ENCODE assay signal across 9 cellular contexts in the genomic region with DNA sequence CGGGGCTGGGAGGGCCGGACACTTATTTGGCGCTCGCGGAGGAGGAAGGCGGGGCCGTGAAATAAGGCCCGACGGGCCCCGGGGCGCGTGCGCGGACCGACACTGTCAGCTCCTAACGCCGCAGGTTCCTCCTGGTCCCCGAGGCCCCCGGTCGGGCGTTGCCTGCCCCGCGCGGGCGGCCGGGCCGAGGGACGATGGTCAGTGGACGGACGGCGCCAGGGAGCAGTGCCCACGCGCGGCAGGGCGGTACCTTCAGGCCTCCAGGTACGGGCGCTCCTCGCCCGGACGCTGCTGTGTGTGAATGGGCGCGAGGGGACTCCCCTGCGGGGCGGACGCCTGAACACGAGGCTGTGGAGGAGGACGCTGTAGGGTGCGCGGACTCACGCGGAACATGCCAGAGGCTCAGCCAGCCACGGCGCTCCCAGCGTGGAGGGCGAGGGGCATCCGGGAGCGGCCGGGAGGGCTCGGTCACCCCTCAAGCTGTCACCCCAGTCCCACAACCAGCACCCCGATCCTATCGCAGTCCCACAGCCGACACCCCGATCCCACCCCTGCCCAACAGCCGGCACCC. TPM values are rescaled to one million over a fixed set of nuclear protein-coding genes. Genes with fewer than 3 reads are reported as not detected.
DNase-seq lines count a peak whose midpoint lies in the region; ATAC-seq, FAIRE-seq and TF ChIP-seq lines count a peak whose summit lies in the region.
"Had no signal": no experiment of that assay in that cellular context is flagged by ENCODE, and none has a peak within 500 bp of the region (broad histone marks: within the 10 kb centered on the region; RNA-seq: fewer than 3 reads in every experiment).

No MANE protein-coding gene starts in this region.

- intact Hi-C loops in HepG2 (cut with micrococcal nuclease; ENCODE audit: unreplicated experiment) = loop anchor here (5.0 kb wide), 1 partner anchor 90 kb away; the partner anchor contains the start of gene PTK6

- H3K36me3 ChIP-seq in BLaER1 (peaks cover 9% of the 10 kb centered on the region; the same call in 1 of the 2 replicates), HepG2 (replicated peaks in 1 of 2; ENCODE audit: control insufficient read depth in 1 of 2, insufficient read depth in 2 of 2, low read length in 2 of 2) (peaks cover 0 to 1% of the 10 kb centered on the region in 2 experiments; a peak in 1 of 5 replicates)

- TF ChIP-seq POLR2A in HepG2 (IDR thresholded peaks at IDR 0.05; ENCODE audit: insufficient read depth in 1 of 2, low read depth in 2 of 2, low read length in 2 of 2) = peak; percentile 77 to 93

- CTCF ChIA-PET in HepG2 (lab: Yijun Ruan, JAX; ENCODE audit: low intra/inter-chr PET ratio, low total read pairs) = no interaction called here

- ATAC-seq in HG03439 (IDR thresholded peaks at IDR 0.05; ENCODE audit: unreplicated experiment) = peak; percentile 84
- ATAC-seq in HepG2 = peak; percentile 62

- peaks cover 66% of the 10 kb centered on the region for H3K4me1 ChIP-seq in BLaER1
- H3K4me1 ChIP-seq in HepG2 (ENCODE audit: insufficient read depth, low read length) = peaks cover 51% of the 10 kb centered on the region

- TF ChIP-seq EP300 in HepG2 (IDR thresholded peaks at IDR 0.05; ENCODE audit: low read depth in 2 of 2, low read length in 2 of 2) (peak in 1 of 2 experiments; percentile 51; a peak in 1 of 4 replicates), HepG2 (CRISPR knock-in tag; IDR thresholded peaks at IDR 0.05; ENCODE audit: borderline replicate concordance) (peak; percentile 76)

- H3K9ac ChIP-seq in BLaER1 (peak overlapping the region; percentile 96), HepG2 (ENCODE audit: insufficient read depth, low read depth, low read length) (peak overlapping the region; percentile 94)

- H4K20me1 ChIP-seq in BLaER1 = no peaks in the 10 kb centered on the region
- H4K20me1 ChIP-seq in HepG2 (ENCODE audit: insufficient read depth, low read length) = no peaks in the 10 kb centered on the region

- BruUV-seq in HepG2 (replicated peaks; lab: Mats Ljungman, UMichigan) = no TSS peak

- TF ChIP-seq CTCF in HepG2 (CRISPR knock-in tag; IDR thresholded peaks at IDR 0.05) = no peak; the same call in none of the 2 replicates

- H3K9me3 ChIP-seq in BLaER1 (no peaks in the 10 kb centered on the region), HepG2 (ENCODE audit: low read length) (no peaks in the 10 kb centered on the region)

- in situ Hi-C loops in HepG2 (cut with HindIII; ENCODE audit: extremely low pct_ligation_motif_present, low pct_unique_long_range_greater_than_20kb) = no loop called here

- H3K27ac ChIP-seq in BLaER1 (peak overlapping the region; percentile 99), HepG2 (ENCODE audit: extremely low read length, insufficient read depth, low read length) (peak overlapping the region; percentile 75)

- peak; percentile 70 for TF ChIP-seq RAD21 in HepG2 (CRISPR knock-in tag; IDR thresholded peaks at IDR 0.05)

- no peak for FAIRE-seq in GM19239 (lab: Jason Lieb, UNC)
- FAIRE-seq in HepG2 (lab: Jason Lieb, UNC) = no peak
- FAIRE-seq: endometrium had no signal

- H3K27me3 ChIP-seq in BLaER1 (no peaks in the 10 kb centered on the region), HepG2 (ENCODE audit: control insufficient read depth in 1 of 2, insufficient read depth in 2 of 2, low read length in 2 of 2) (no peaks in the 10 kb centered on the region; a peak in 1 of 5 replicates)

- H3K4me2 ChIP-seq in BLaER1 (peak overlapping the region; percentile 94), HepG2 (ENCODE audit: low read depth, low read length) (peak overlapping the region; percentile 99)

- WGBS in HepG2 (ENCODE audit: low lambda C conversion rate) = 1% methylated on average over 17 of the region's 64 CpGs

- H3K4me3 ChIP-seq in BLaER1 = peak overlapping the region; percentile 97
- peak overlapping the region; percentile 77 to 100 (median 98) for H3K4me3 ChIP-seq in HepG2 (replicated peaks in 1 of 3; ENCODE audit: insufficient read depth in 1 of 3, low read depth in 2 of 3, low read length in 3 of 3)

- POLR2A ChIA-PET in HepG2 (lab: Yijun Ruan, JAX) = interaction anchor here (0.6 to 4.6 kb wide), 29 partner anchors 9 to 1259 kb away, joined by 3 to 45 read pairs (median 4); partner anchors contain the start of genes ARFRP1, C20orf204, HELZ2 and PPDPF

- H3K79me2 ChIP-seq in HepG2 (ENCODE audit: insufficient read depth, low read length) = peaks cover 32% of the 10 kb centered on the region

- H2AFZ ChIP-seq in HepG2 (ENCODE audit: low read length) = no peak overlapping the region

- peak; percentile 97 for DNase-seq in GM19239 (ENCODE audit: insufficient read length, low spot score)
- peak; percentile 88 to 98 for DNase-seq in NCI-H526 (lab: John Stamatoyannopoulos, UW)
- peak; percentile 93 for DNase-seq in activated CD4-positive, alpha-beta T cell treated with anti-CD3 and anti-CD28 coated beads, Interleukin-2, amount 50 U/mL, for 1 hour
- DNase-seq in dedifferentiated amniotic fluid mesenchymal stem cell (ENCODE audit: extremely low spot score) = peak; percentile 89
- peak; percentile 93 for DNase-seq in HepG2 (ENCODE audit: low spot score)
- peak; percentile 91 for DNase-seq in stimulated activated CD4-positive, alpha-beta T cell treated with anti-CD3 and anti-CD28 coated beads, Interleukin-2, amount 100 ng/mL, for 4 hours (ENCODE audit: low read depth)

RNA-seq across cellular contexts. Expression of gene GMEB2, which starts 0.3 kb away (rescaled TPM):
- 11.6 and 12.4 TPM in 2 replicates for total RNA-seq in HepG2 (2016; rRNA removed; fragmentation: Illumina TruSeq; extraction: Trizol)
- 2.2 and 2.3 TPM in 2 replicates for total RNA-seq in HepG2 (2016; cell fraction: cytosol; rRNA removed; fragmentation: Illumina TruSeq; extraction: Trizol; ENCODE audit: low read depth)
- 9.6 and 12.4 TPM in 2 replicates for total RNA-seq in HepG2 (2016; cell fraction: insoluble cytoplasmic fraction; rRNA removed; fragmentation: Illumina TruSeq; extraction: Trizol)
- 6.9 and 7.8 TPM in 2 replicates for total RNA-seq in HepG2 (2016; cell fraction: membrane; rRNA removed; fragmentation: Illumina TruSeq; extraction: Trizol)
- total RNA-seq in HepG2 (2016; cell fraction: nucleus; rRNA removed; fragmentation: Illumina TruSeq; extraction: Trizol) = 7.8 and 10.3 TPM in 2 replicates
- polyA plus RNA-seq in HepG2 (2011; rRNA removed) = 10.6 and 11.5 TPM in 2 replicates
- polyA plus RNA-seq in HepG2 (2011; cell fraction: cytosol; rRNA removed) = 8.5 and 9.9 TPM in 2 replicates
- 20.2 and 24.4 TPM in 2 replicates for polyA plus RNA-seq in HepG2 (2011; cell fraction: nucleus; rRNA removed)
- 6.9 and 8.7 TPM in 2 replicates for polyA plus RNA-seq in HepG2 (2012)
- 1.5 TPM in 2 replicates for polyA plus RNA-seq in HepG2 (2016; cell fraction: cytosol; fragmentation: Illumina TruSeq; extraction: Trizol; ENCODE audit: low read depth)
- 9.6 and 12.8 TPM in 2 replicates for polyA plus RNA-seq in HepG2 (2016; cell fraction: insoluble cytoplasmic fraction; fragmentation: Illumina TruSeq; extraction: Trizol; ENCODE audit: low read depth)
- 3.9 and 4.4 TPM in 2 replicates for polyA plus RNA-seq in HepG2 (2016; cell fraction: membrane; fragmentation: Illumina TruSeq; extraction: Trizol; ENCODE audit: low read depth)
- polyA plus RNA-seq in HepG2 (2016; cell fraction: nucleus; fragmentation: Illumina TruSeq; extraction: Trizol; ENCODE audit: insufficient read depth, low read depth) = 17.0 TPM in 2 replicates
- polyA minus RNA-seq in HepG2 (2011; rRNA and poly(A)+ RNA removed; ENCODE audit: low replicate concordance) = 9.4 and 15.1 TPM in 2 replicates
- polyA minus RNA-seq in HepG2 (2011; cell fraction: cytosol; rRNA and poly(A)+ RNA removed) = 6.5 and 6.7 TPM in 2 replicates
- 5.6 and 6.2 TPM in 2 replicates for polyA minus RNA-seq in HepG2 (2011; cell fraction: nucleus; rRNA and poly(A)+ RNA removed)

RNA-seq across cellular contexts. Expression of gene STMN3, which starts 26.0 kb away (rescaled TPM):
- 28.1 and 48.3 TPM in 2 replicates for total RNA-seq in HepG2 (2016; rRNA removed; fragmentation: Illumina TruSeq; extraction: Trizol)
- total RNA-seq in HepG2 (2016; cell fraction: cytosol; rRNA removed; fragmentation: Illumina TruSeq; extraction: Trizol; ENCODE audit: low read depth) = 9.7 and 10.6 TPM in 2 replicates
- 26.7 and 50.6 TPM in 2 replicates for total RNA-seq in HepG2 (2016; cell fraction: insoluble cytoplasmic fraction; rRNA removed; fragmentation: Illumina TruSeq; extraction: Trizol)
- 20.0 and 20.9 TPM in 2 replicates for total RNA-seq in HepG2 (2016; cell fraction: membrane; rRNA removed; fragmentation: Illumina TruSeq; extraction: Trizol)
- total RNA-seq in HepG2 (2016; cell fraction: nucleus; rRNA removed; fragmentation: Illumina TruSeq; extraction: Trizol) = 36.8 and 43.1 TPM in 2 replicates
- polyA plus RNA-seq in HepG2 (2011; rRNA removed) = 21.0 and 28.5 TPM in 2 replicates
- polyA plus RNA-seq in HepG2 (2011; cell fraction: cytosol; rRNA removed) = 22.7 and 33.5 TPM in 2 replicates
- 98.2 and 123 TPM in 2 replicates for polyA plus RNA-seq in HepG2 (2011; cell fraction: nucleus; rRNA removed)
- 13.1 and 18.3 TPM in 2 replicates for polyA plus RNA-seq in HepG2 (2012)
- 10.7 and 12.2 TPM in 2 replicates for polyA plus RNA-seq in HepG2 (2016; cell fraction: cytosol; fragmentation: Illumina TruSeq; extraction: Trizol; ENCODE audit: low read depth)
- 28.3 and 29.5 TPM in 2 replicates for polyA plus RNA-seq in HepG2 (2016; cell fraction: insoluble cytoplasmic fraction; fragmentation: Illumina TruSeq; extraction: Trizol; ENCODE audit: low read depth)
- polyA plus RNA-seq in HepG2 (2016; cell fraction: membrane; fragmentation: Illumina TruSeq; extraction: Trizol; ENCODE audit: low read depth) = 16.2 and 16.7 TPM in 2 replicates
- 84.0 and 90.0 TPM in 2 replicates for polyA plus RNA-seq in HepG2 (2016; cell fraction: nucleus; fragmentation: Illumina TruSeq; extraction: Trizol; ENCODE audit: insufficient read depth, low read depth)
- polyA minus RNA-seq in HepG2 (2011; rRNA and poly(A)+ RNA removed; ENCODE audit: low replicate concordance) = 1.7 and 23.2 TPM in 2 replicates
- polyA minus RNA-seq in HepG2 (2011; cell fraction: cytosol; rRNA and poly(A)+ RNA removed) = 8.5 and 11.0 TPM in 2 replicates
- polyA minus RNA-seq in HepG2 (2011; cell fraction: nucleus; rRNA and poly(A)+ RNA removed) = 3.3 and 5.6 TPM in 2 replicates

RNA-seq across cellular contexts. Expression of gene RTEL1, which starts 30.9 kb away (rescaled TPM):
- total RNA-seq in HepG2 (2016; rRNA removed; fragmentation: Illumina TruSeq; extraction: Trizol) = 10.9 and 21.8 TPM in 2 replicates
- 1.6 and 2.4 TPM in 2 replicates for total RNA-seq in HepG2 (2016; cell fraction: cytosol; rRNA removed; fragmentation: Illumina TruSeq; extraction: Trizol; ENCODE audit: low read depth)
- 8.3 and 23.6 TPM in 2 replicates for total RNA-seq in HepG2 (2016; cell fraction: insoluble cytoplasmic fraction; rRNA removed; fragmentation: Illumina TruSeq; extraction: Trizol)
- total RNA-seq in HepG2 (2016; cell fraction: membrane; rRNA removed; fragmentation: Illumina TruSeq; extraction: Trizol) = 4.7 and 6.3 TPM in 2 replicates
- 34.3 and 37.2 TPM in 2 replicates for total RNA-seq in HepG2 (2016; cell fraction: nucleus; rRNA removed; fragmentation: Illumina TruSeq; extraction: Trizol)
- 29.5 and 36.4 TPM in 2 replicates for polyA plus RNA-seq in HepG2 (2011; rRNA removed)
- 3.8 and 9.1 TPM in 2 replicates for polyA plus RNA-seq in HepG2 (2011; cell fraction: cytosol; rRNA removed)
- 268 and 385 TPM in 2 replicates for polyA plus RNA-seq in HepG2 (2011; cell fraction: nucleus; rRNA removed)
- 16.7 and 17.6 TPM in 2 replicates for polyA plus RNA-seq in HepG2 (2012)
- 1.9 TPM in 2 replicates for polyA plus RNA-seq in HepG2 (2016; cell fraction: cytosol; fragmentation: Illumina TruSeq; extraction: Trizol; ENCODE audit: low read depth)
- polyA plus RNA-seq in HepG2 (2016; cell fraction: insoluble cytoplasmic fraction; fragmentation: Illumina TruSeq; extraction: Trizol; ENCODE audit: low read depth) = 8.6 and 15.7 TPM in 2 replicates
- 4.9 and 5.5 TPM in 2 replicates for polyA plus RNA-seq in HepG2 (2016; cell fraction: membrane; fragmentation: Illumina TruSeq; extraction: Trizol; ENCODE audit: low read depth)
- polyA plus RNA-seq in HepG2 (2016; cell fraction: nucleus; fragmentation: Illumina TruSeq; extraction: Trizol; ENCODE audit: insufficient read depth, low read depth) = 117 and 129 TPM in 2 replicates
- polyA minus RNA-seq in HepG2 (2011; rRNA and poly(A)+ RNA removed; ENCODE audit: low replicate concordance) = 47.6 and 86.8 TPM in 2 replicates
- polyA minus RNA-seq in HepG2 (2011; cell fraction: cytosol; rRNA and poly(A)+ RNA removed) = 5.5 and 5.7 TPM in 2 replicates
- 78.0 and 85.2 TPM in 2 replicates for polyA minus RNA-seq in HepG2 (2011; cell fraction: nucleus; rRNA and poly(A)+ RNA removed)

RNA-seq across cellular contexts. Expression of gene HELZ2, which starts 53.2 kb away (rescaled TPM):
- 8.4 and 10.1 TPM in 2 replicates for total RNA-seq in HepG2 (2016; rRNA removed; fragmentation: Illumina TruSeq; extraction: Trizol)
- total RNA-seq in HepG2 (2016; cell fraction: cytosol; rRNA removed; fragmentation: Illumina TruSeq; extraction: Trizol; ENCODE audit: low read depth) = 1.7 and 2.1 TPM in 2 replicates
- 6.8 and 10.0 TPM in 2 replicates for total RNA-seq in HepG2 (2016; cell fraction: insoluble cytoplasmic fraction; rRNA removed; fragmentation: Illumina TruSeq; extraction: Trizol)
- 2.8 and 4.3 TPM in 2 replicates for total RNA-seq in HepG2 (2016; cell fraction: membrane; rRNA removed; fragmentation: Illumina TruSeq; extraction: Trizol)
- total RNA-seq in HepG2 (2016; cell fraction: nucleus; rRNA removed; fragmentation: Illumina TruSeq; extraction: Trizol) = 12.8 and 18.4 TPM in 2 replicates
- polyA plus RNA-seq in HepG2 (2011; rRNA removed) = 9.6 and 16.1 TPM in 2 replicates
- 4.5 and 6.0 TPM in 2 replicates for polyA plus RNA-seq in HepG2 (2011; cell fraction: cytosol; rRNA removed)
- polyA plus RNA-seq in HepG2 (2011; cell fraction: nucleus; rRNA removed) = 39.6 and 48.2 TPM in 2 replicates
- 12.3 and 14.4 TPM in 2 replicates for polyA plus RNA-seq in HepG2 (2012)
- 0.26 and 0.46 TPM in 2 replicates for polyA plus RNA-seq in HepG2 (2016; cell fraction: cytosol; fragmentation: Illumina TruSeq; extraction: Trizol; ENCODE audit: low read depth)
- 5.2 and 6.9 TPM in 2 replicates for polyA plus RNA-seq in HepG2 (2016; cell fraction: insoluble cytoplasmic fraction; fragmentation: Illumina TruSeq; extraction: Trizol; ENCODE audit: low read depth)
- 0.43 and 0.84 TPM in 2 replicates for polyA plus RNA-seq in HepG2 (2016; cell fraction: membrane; fragmentation: Illumina TruSeq; extraction: Trizol; ENCODE audit: low read depth)
- polyA plus RNA-seq in HepG2 (2016; cell fraction: nucleus; fragmentation: Illumina TruSeq; extraction: Trizol; ENCODE audit: insufficient read depth, low read depth) = 17.4 and 18.8 TPM in 2 replicates
- 33.2 and 74.9 TPM in 2 replicates for polyA minus RNA-seq in HepG2 (2011; rRNA and poly(A)+ RNA removed; ENCODE audit: low replicate concordance)
- polyA minus RNA-seq in HepG2 (2011; cell fraction: cytosol; rRNA and poly(A)+ RNA removed) = 41.7 and 42.0 TPM in 2 replicates
- 35.3 and 47.0 TPM in 2 replicates for polyA minus RNA-seq in HepG2 (2011; cell fraction: nucleus; rRNA and poly(A)+ RNA removed)

Comparison
In these comparisons a context has a peak if more than half of its experiments do, and no peak if none do; other contexts are left out.
1. Peak in every context shown above with its lines: DNase-seq, ATAC-seq, H3K4me3 ChIP-seq and H3K27ac ChIP-seq.